Comparison of ENCODE assay signal across 19 cellular contexts in genomic region chr7:144497296-144497695, GRCh38.
"Had no signal": no experiment of that assay in that cellular context is flagged by ENCODE, and none has a peak within 500 bp of the region (broad histone marks: within the 10 kb centered on the region; RNA-seq: fewer than 3 reads in every experiment).

No MANE protein-coding gene starts in this region.

- DNase-seq: cerebellar nuclear complex; effector CD4-positive, alpha-beta T cell; foreskin fibroblast; head of caudate nucleus; mammary epithelial cell; mucosa of descending colon; naive thymus-derived CD8-positive, alpha-beta T cell; right cardiac atrium; stimulated activated CD4-positive, alpha-beta T cell treated with anti-CD3 and anti-CD28 coated beads, Interleukin-15, amount 100 ng/mL, for 24 hours; stimulated activated CD4-positive, alpha-beta T cell treated with anti-CD3 and anti-CD28 coated beads, Interleukin-1b, Interleukin-23, amount 100 ng/mL, for 48 hours; stimulated activated CD4-positive, alpha-beta T cell treated with anti-CD3 and anti-CD28 coated beads, Interleukin-4, amount 100 ng/mL, for 24 hours; trophoblast cell had no signal

- H3K27ac ChIP-seq: coronary artery, hepatocyte, neutrophil, thoracic aorta had no signal

- H3K36me3 ChIP-seq: neutrophil, thoracic aorta had no signal

- H3K9me3 ChIP-seq: neutrophil had no signal

- H3K27me3 Mint-ChIP-seq: naive thymus-derived CD8-positive, alpha-beta T cell; stimulated activated memory B cell treated with anti-CD40 and anti-IgM and Interleukin-4, amounts not matched to agents 10 μg/mL and 1 μg/mL and 100 μg/mL, for 72 hours; stimulated activated naive CD8-positive, alpha-beta T cell treated with anti-CD3 and anti-CD28 coated beads, Interleukin-15, Interleukin-2, amounts not matched to agents 100 ng/mL and 50 ng/mL, for 24 hours had no signal

- H3K79me2 ChIP-seq: hepatocyte had no signal

- H3K4me1 Mint-ChIP-seq: naive thymus-derived CD8-positive, alpha-beta T cell; stimulated activated memory B cell treated with anti-CD40 and anti-IgM and Interleukin-4, amounts not matched to agents 10 μg/mL and 1 μg/mL and 100 μg/mL, for 72 hours had no signal

- H3K4me2 ChIP-seq: hepatocyte had no signal

- H3K27ac Mint-ChIP-seq: naive thymus-derived CD8-positive, alpha-beta T cell; stimulated activated memory B cell treated with anti-CD40 and anti-IgM and Interleukin-4, amounts not matched to agents 10 μg/mL and 1 μg/mL and 100 μg/mL, for 72 hours; stimulated activated naive CD8-positive, alpha-beta T cell treated with anti-CD3 and anti-CD28 coated beads, Interleukin-15, Interleukin-2, amounts not matched to agents 100 ng/mL and 50 ng/mL, for 24 hours had no signal

- H2AFZ ChIP-seq: hepatocyte had no signal

- H3K9me3 Mint-ChIP-seq: stimulated activated naive CD8-positive, alpha-beta T cell treated with anti-CD3 and anti-CD28 coated beads, Interleukin-15, Interleukin-2, amounts not matched to agents 100 ng/mL and 50 ng/mL, for 24 hours had no signal

- H3K4me3 Mint-ChIP-seq: naive thymus-derived CD8-positive, alpha-beta T cell; stimulated activated memory B cell treated with anti-CD40 and anti-IgM and Interleukin-4, amounts not matched to agents 10 μg/mL and 1 μg/mL and 100 μg/mL, for 72 hours; stimulated activated naive CD8-positive, alpha-beta T cell treated with anti-CD3 and anti-CD28 coated beads, Interleukin-15, Interleukin-2, amounts not matched to agents 100 ng/mL and 50 ng/mL, for 24 hours had no signal

- H3K27me3 ChIP-seq: hepatocyte, neutrophil had no signal

- ATAC-seq: esophagus mucosa; mucosa of descending colon; naive thymus-derived CD8-positive, alpha-beta T cell; right cardiac atrium; stimulated activated memory B cell treated with anti-CD40 and anti-IgM and Interleukin-4, amounts not matched to agents 10 μg/mL and 1 μg/mL and 100 μg/mL, for 72 hours had no signal

- H3K4me3 ChIP-seq: coronary artery, hepatocyte, mucosa of descending colon, thoracic aorta had no signal
